ENCODE assay signal across 1 cellular context in the genomic region with DNA sequence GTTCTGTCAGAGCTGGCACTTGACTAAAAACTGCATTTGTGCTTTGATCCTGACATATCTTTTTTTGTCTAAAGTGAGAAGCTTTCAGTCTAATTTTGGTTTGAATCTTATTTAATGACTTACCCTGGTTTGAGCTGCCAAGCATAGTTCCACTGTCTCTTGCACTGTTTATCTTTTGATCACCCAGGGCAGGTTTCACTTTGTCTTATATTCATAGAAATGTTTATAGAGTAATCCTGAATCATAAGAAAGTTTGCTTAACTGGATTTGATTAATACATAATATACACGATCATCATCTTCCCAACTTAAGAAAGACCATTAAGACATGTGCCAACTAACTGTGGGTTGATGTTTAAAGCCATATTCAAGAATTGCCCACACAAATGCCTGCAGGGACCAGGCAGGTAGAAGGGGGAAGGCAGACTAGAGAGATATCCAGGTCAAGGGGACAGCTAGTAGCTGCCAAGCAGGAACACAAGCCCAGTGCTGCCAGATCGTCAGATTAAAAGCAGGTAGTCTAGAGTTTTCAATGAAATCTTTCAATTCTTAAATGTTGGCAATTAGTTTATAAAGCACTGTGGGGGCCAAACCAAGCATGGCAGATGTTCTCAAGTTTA.
TF ChIP-seq lines count a peak whose summit lies in the region.

No MANE protein-coding gene starts in this region.

TF ChIP-seq in HepG2, 621 proteins besides CTCF, POLR2A, EP300 and RAD21 (continued from another document):
- TF ChIP-seq, protein P1, sequence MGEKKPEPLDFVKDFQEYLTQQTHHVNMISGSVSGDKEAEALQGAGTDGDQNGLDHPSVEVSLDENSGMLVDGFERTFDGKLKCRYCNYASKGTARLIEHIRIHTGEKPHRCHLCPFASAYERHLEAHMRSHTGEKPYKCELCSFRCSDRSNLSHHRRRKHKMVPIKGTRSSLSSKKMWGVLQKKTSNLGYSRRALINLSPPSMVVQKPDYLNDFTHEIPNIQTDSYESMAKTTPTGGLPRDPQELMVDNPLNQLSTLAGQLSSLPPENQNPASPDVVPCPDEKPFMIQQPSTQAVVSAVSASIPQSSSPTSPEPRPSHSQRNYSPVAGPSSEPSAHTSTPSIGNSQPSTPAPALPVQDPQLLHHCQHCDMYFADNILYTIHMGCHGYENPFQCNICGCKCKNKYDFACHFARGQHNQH (CRISPR knock-in tag; IDR thresholded peaks at IDR 0.05): no peak
- TF ChIP-seq PAF1 (CRISPR knock-in tag; IDR thresholded peaks at IDR 0.05) (peak; percentile 20; the same call in 1 of the 2 replicates), RBFOX2 (IDR thresholded peaks at IDR 0.05; ENCODE audit: low read depth, low read length) (peak; percentile 64; the same call in 1 of the 2 replicates), SSRP1 (CRISPR knock-in tag; IDR thresholded peaks at IDR 0.05) (peak; percentile 68), ZIK1 (CRISPR knock-in tag; IDR thresholded peaks at IDR 0.05; ENCODE audit: borderline replicate concordance, low read depth) (no peak), ZFX (CRISPR knock-in tag; IDR thresholded peaks at IDR 0.05; ENCODE audit: low read depth) (no peak), SRSF4 (IDR thresholded peaks at IDR 0.05; ENCODE audit: low read depth, low read length, poor library complexity, severe bottlenecking) (peak; percentile 50), POLR2G (IDR thresholded peaks at IDR 0.05; ENCODE audit: low read depth, low read length) (peak; percentile 76)
- TF ChIP-seq, protein P2, sequence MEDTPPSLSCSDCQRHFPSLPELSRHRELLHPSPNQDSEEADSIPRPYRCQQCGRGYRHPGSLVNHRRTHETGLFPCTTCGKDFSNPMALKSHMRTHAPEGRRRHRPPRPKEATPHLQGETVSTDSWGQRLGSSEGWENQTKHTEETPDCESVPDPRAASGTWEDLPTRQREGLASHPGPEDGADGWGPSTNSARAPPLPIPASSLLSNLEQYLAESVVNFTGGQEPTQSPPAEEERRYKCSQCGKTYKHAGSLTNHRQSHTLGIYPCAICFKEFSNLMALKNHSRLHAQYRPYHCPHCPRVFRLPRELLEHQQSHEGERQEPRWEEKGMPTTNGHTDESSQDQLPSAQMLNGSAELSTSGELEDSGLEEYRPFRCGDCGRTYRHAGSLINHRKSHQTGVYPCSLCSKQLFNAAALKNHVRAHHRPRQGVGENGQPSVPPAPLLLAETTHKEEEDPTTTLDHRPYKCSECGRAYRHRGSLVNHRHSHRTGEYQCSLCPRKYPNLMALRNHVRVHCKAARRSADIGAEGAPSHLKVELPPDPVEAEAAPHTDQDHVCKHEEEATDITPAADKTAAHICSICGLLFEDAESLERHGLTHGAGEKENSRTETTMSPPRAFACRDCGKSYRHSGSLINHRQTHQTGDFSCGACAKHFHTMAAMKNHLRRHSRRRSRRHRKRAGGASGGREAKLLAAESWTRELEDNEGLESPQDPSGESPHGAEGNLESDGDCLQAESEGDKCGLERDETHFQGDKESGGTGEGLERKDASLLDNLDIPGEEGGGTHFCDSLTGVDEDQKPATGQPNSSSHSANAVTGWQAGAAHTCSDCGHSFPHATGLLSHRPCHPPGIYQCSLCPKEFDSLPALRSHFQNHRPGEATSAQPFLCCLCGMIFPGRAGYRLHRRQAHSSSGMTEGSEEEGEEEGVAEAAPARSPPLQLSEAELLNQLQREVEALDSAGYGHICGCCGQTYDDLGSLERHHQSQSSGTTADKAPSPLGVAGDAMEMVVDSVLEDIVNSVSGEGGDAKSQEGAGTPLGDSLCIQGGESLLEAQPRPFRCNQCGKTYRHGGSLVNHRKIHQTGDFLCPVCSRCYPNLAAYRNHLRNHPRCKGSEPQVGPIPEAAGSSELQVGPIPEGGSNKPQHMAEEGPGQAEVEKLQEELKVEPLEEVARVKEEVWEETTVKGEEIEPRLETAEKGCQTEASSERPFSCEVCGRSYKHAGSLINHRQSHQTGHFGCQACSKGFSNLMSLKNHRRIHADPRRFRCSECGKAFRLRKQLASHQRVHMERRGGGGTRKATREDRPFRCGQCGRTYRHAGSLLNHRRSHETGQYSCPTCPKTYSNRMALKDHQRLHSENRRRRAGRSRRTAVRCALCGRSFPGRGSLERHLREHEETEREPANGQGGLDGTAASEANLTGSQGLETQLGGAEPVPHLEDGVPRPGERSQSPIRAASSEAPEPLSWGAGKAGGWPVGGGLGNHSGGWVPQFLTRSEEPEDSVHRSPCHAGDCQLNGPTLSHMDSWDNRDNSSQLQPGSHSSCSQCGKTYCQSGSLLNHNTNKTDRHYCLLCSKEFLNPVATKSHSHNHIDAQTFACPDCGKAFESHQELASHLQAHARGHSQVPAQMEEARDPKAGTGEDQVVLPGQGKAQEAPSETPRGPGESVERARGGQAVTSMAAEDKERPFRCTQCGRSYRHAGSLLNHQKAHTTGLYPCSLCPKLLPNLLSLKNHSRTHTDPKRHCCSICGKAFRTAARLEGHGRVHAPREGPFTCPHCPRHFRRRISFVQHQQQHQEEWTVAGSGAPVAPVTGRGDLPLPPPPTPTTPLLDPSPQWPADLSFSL (CRISPR knock-in tag; IDR thresholded peaks at IDR 0.05): no peak
TF ChIP-seq in HepG2: peak in this region for 6.
